In genomic region chr7:43511029-43511428, GRCh38 we compare ENCODE assay signal across 19 cellular contexts.
DNase-seq lines count a peak whose midpoint lies in the region; ATAC-seq, FAIRE-seq and TF ChIP-seq lines count a peak whose summit lies in the region.
"Had no signal": no experiment of that assay in that cellular context is flagged by ENCODE, and none has a peak within 500 bp of the region (broad histone marks: within the 10 kb centered on the region; RNA-seq: fewer than 3 reads in every experiment).

No MANE protein-coding gene starts in this region.

- H3K27me3 ChIP-seq in DND-41 (ENCODE audit: insufficient read depth, low read length, poor library complexity) (no peaks in the 10 kb centered on the region), H1 (replicated peaks in 1 of 4; ENCODE audit: control insufficient read depth in 3 of 4, extremely low read depth in 1 of 4, insufficient read depth in 3 of 4, low read length in 3 of 4) (no peaks in the 10 kb centered on the region), mesendoderm (ENCODE audit: insufficient read depth, low read length, poor library complexity) (no peaks in the 10 kb centered on the region), aorta (ENCODE audit: control insufficient read depth in 1 of 2, insufficient read depth in 2 of 2, low read length in 1 of 2) (peaks cover 0 to 2% of the 10 kb centered on the region in 2 donors)
- H3K27me3 ChIP-seq: left lung, SJCRH30, stomach had no signal

- H3K79me1 ChIP-seq in H1 (ENCODE audit: low read depth, low read length) (no peaks in the 10 kb centered on the region), mesendoderm (ENCODE audit: low read length) (no peaks in the 10 kb centered on the region)

- H3K4me3 Mint-ChIP-seq in activated naive CD8-positive, alpha-beta T cell treated with anti-CD3 and anti-CD28 coated beads, Interleukin-2, amount 50 U/mL, for 24 hours, result no peak overlapping the region
- H3K4me3 Mint-ChIP-seq: activated T-helper 17 cell treated with anti-CD3 and anti-CD28 coated beads, Interleukin-2, amount 50 U/mL, for 72 hours; T-helper 2 cell treated with Interferon-gamma antibody and Interleukin-4, amounts not matched to agents 5 μg/mL and 100 μg/mL, for 36 hours had no signal

- H4K8ac ChIP-seq in H1 (ENCODE audit: extremely low read depth, insufficient read depth, low read length) (no peak overlapping the region), mesendoderm (ENCODE audit: low read depth, low read length) (no peak overlapping the region)

- H3K36me3 Mint-ChIP-seq in activated naive CD8-positive, alpha-beta T cell treated with anti-CD3 and anti-CD28 coated beads, Interleukin-2, amount 50 U/mL, for 24 hours (ENCODE audit: low read depth), result no peaks in the 10 kb centered on the region

- H3K14ac ChIP-seq in H1 (ENCODE audit: insufficient read length), result no peak overlapping the region

- CTCF ChIA-PET in H1 (lab: Charles Lee; ENCODE audit: partially characterized antibody) (interaction anchor here (0.5 to 1.8 kb wide), 16 partner anchors 12 to 543 kb away, joined by 3 to 7 read pairs (median 4); partner anchors contain the start of gene STK17A), RWPE1 (lab: Yijun Ruan, JAX) (no interaction called here)

- ATAC-seq in DND-41 (ENCODE audit: insufficient read depth, low read depth) (no peak), aorta (ENCODE audit: low FRiP score) (no peak)
- no peak for ATAC-seq in activated naive CD8-positive, alpha-beta T cell treated with anti-CD3 and anti-CD28 coated beads, Interleukin-2, amount 50 U/mL, for 24 hours
- ATAC-seq: left lung had no signal

- H3K9ac ChIP-seq in DND-41 (ENCODE audit: low read depth, low read length), result peak overlapping the region; percentile 18; the same call in 1 of the 2 replicates
- H3K9ac ChIP-seq in H1 (replicated peaks in 1 of 4; ENCODE audit: extremely low read depth in 1 of 4, low read depth in 3 of 4, low read length in 3 of 4), result no peak overlapping the region
- no peak overlapping the region for H3K9ac ChIP-seq in mesendoderm (ENCODE audit: low read length)

- H3K56ac ChIP-seq in H1 (replicated peaks; ENCODE audit: insufficient read length, low read depth, low read length) (no peak overlapping the region), mesendoderm (ENCODE audit: low read length) (no peak overlapping the region)

- no peak overlapping the region for H2AK5ac ChIP-seq in H1 (ENCODE audit: low read depth, low read length)
- H2AK5ac ChIP-seq in mesendoderm (ENCODE audit: low read length), result no peak overlapping the region

- H3K23me2 ChIP-seq in H1 (ENCODE audit: low read depth, low read length), result no peaks in the 10 kb centered on the region

- FAIRE-seq in H1 (lab: Jason Lieb, UNC), result peak; percentile 28

- H3K4me1 ChIP-seq in DND-41 (ENCODE audit: insufficient read depth, low read length) (peaks cover 84% of the 10 kb centered on the region), H1 (replicated peaks in 1 of 4; ENCODE audit: control insufficient read depth in 3 of 4, insufficient read depth in 4 of 4, low read length in 3 of 4) (peaks cover 0 to 2% (median 1%) of the 10 kb centered on the region in 4 experiments; a peak in 3 of 7 replicates), mesendoderm (ENCODE audit: control insufficient read depth, low read depth, low read length) (no peaks in the 10 kb centered on the region), aorta (ENCODE audit: control insufficient read depth in 1 of 2, insufficient read depth in 2 of 2, low read length in 2 of 2) (no peaks in the 10 kb centered on the region)
- H3K4me1 ChIP-seq: left lung, SJCRH30, stomach had no signal

- H2BK12ac ChIP-seq in H1 (ENCODE audit: low read depth, low read length), result no peak overlapping the region

- WGBS in H1 (ENCODE audit: extremely low coverage in 1 of 2, insufficient coverage in 1 of 2, insufficient read length in 1 of 2, insufficient replicate concordance in 2 of 2, low coverage in 1 of 2, low lambda C conversion rate in 2 of 2, missing lambda C conversion rate in 1 of 2), 2 experiments, result 75% methylated on average over 9 of the region's 9 CpGs; no CpG with 5 or more reads in 1 of the 2 experiments
- WGBS in mesendoderm (ENCODE audit: extremely low coverage, insufficient coverage, low lambda C conversion rate), result no CpG with 5 or more reads among the region's 9 CpGs
- WGBS in aorta, 2 donors, result 74 to 82% methylated on average over 9 of the region's 9 CpGs

- no peak overlapping the region for H3K4me2 ChIP-seq in DND-41 (ENCODE audit: insufficient read depth, low read length)
- H3K4me2 ChIP-seq in H1 (ENCODE audit: insufficient read depth in 1 of 2, low read depth in 2 of 2, low read length in 2 of 2), result no peak overlapping the region
- H3K4me2 ChIP-seq in mesendoderm (ENCODE audit: low read length), result no peak overlapping the region

- TF ChIP-seq CTCF in DND-41 (IDR thresholded peaks at IDR 0.05; ENCODE audit: borderline replicate concordance, extremely low read depth, low read length, poor library complexity, severe bottlenecking) (peak; percentile 46), H1 (IDR thresholded peaks at IDR 0.05; ENCODE audit: control extremely low read depth in 1 of 3, insufficient read depth in 1 of 3, low read depth in 1 of 3, low read length in 3 of 3) (peak in 2 of 3 experiments; percentile 45 to 48; a peak in 3 of 4 replicates), RWPE1 (conservative IDR thresholded peaks at IDR 0.05; ENCODE audit: low read depth) (no peak)

- peak; percentile 39 to 56 for TF ChIP-seq RAD21 in H1 (IDR thresholded peaks at IDR 0.05 in 1 of 2, conservative IDR thresholded peaks at IDR 0.05 in 1 of 2; ENCODE audit: low read depth in 2 of 2, low read length in 2 of 2)

- H3K23ac ChIP-seq in H1 (ENCODE audit: insufficient read length) (no peak overlapping the region), mesendoderm (ENCODE audit: low read length) (no peak overlapping the region)

- no peaks in the 10 kb centered on the region for H3K9me3 ChIP-seq in DND-41 (ENCODE audit: insufficient read depth, low read length, severe bottlenecking)
- H3K9me3 ChIP-seq in H1 (ENCODE audit: insufficient read depth in 2 of 2, low read depth in 1 of 2, low read length in 1 of 2), result no peaks in the 10 kb centered on the region
- H3K9me3 ChIP-seq in aorta (ENCODE audit: control insufficient read depth, low read length), result peaks cover 3% of the 10 kb centered on the region
- H3K9me3 ChIP-seq: left lung, SJCRH30, stomach had no signal

- POLR2A ChIA-PET in H1 (lab: Charles Lee; ENCODE audit: partially characterized antibody) (no interaction called here), RWPE1 (lab: Yijun Ruan, JAX; ENCODE audit: low non-redundant PET) (no interaction called here)

- H3K18ac ChIP-seq in H1 (ENCODE audit: extremely low read depth, low read length) (no peak overlapping the region), mesendoderm (ENCODE audit: low read length) (no peak overlapping the region)

- no peak for DNase-seq in DND-41
- DNase-seq in NAMALWA (ENCODE audit: low spot score), result peak; percentile 9
- no peak for DNase-seq in H1 (ENCODE audit: low read depth in 1 of 2, low spot score in 2 of 2)
- DNase-seq in mesendoderm, result peak; percentile 42
- no peak for DNase-seq in RWPE1 (ENCODE audit: low spot score)
- no peak for DNase-seq in 8988T
- no peak for DNase-seq in activated naive CD8-positive, alpha-beta T cell treated with anti-CD3 and anti-CD28 coated beads, Interleukin-2, amount 50 U/mL, for 24 hours
- no peak for DNase-seq in aorta
- DNase-seq: activated CD4-positive, CD25-positive, alpha-beta regulatory T cell treated with anti-CD3 and anti-CD28 coated beads, Interleukin-2, amount 50 U/mL, for 72 hours; effector CD8-positive, alpha-beta T cell; hippocampal formation; left lung; NCI-H2029 treated with DMSO at 0.1 percent for 48 hours; NCI-H524; SJCRH30; stimulated activated CD4-positive, alpha-beta T cell treated with anti-CD3 and anti-CD28 coated beads, Interleukin-2, amount 100 ng/mL, for 24 hours; stomach had no signal

- H3K27ac ChIP-seq in DND-41 (ENCODE audit: low read length) (peak overlapping the region; percentile 78), H1 (ENCODE audit: low read depth, low read length) (no peak overlapping the region), mesendoderm (ENCODE audit: low read depth, low read length) (no peak overlapping the region), RWPE1 (no peak overlapping the region), aorta (ENCODE audit: low read depth in 1 of 2, low read length in 2 of 2) (no peak overlapping the region)
- H3K27ac ChIP-seq: left lung, SJCRH30, stomach had no signal

- peaks cover 2% of the 10 kb centered on the region for H3K4me1 Mint-ChIP-seq in activated naive CD8-positive, alpha-beta T cell treated with anti-CD3 and anti-CD28 coated beads, Interleukin-2, amount 50 U/mL, for 24 hours
- H3K4me1 Mint-ChIP-seq: activated T-helper 17 cell treated with anti-CD3 and anti-CD28 coated beads, Interleukin-2, amount 50 U/mL, for 72 hours had no signal

- intact Hi-C loops in aorta (cut with DNase I), result no loop called here

- no peak overlapping the region for H2BK20ac ChIP-seq in H1 (ENCODE audit: low read length)

- no peaks in the 10 kb centered on the region for H4K20me1 ChIP-seq in DND-41 (ENCODE audit: insufficient read depth, low read length)
- H4K20me1 ChIP-seq in H1 (replicated peaks in 1 of 2; ENCODE audit: control insufficient read depth in 1 of 2, insufficient read depth in 2 of 2, low read length in 2 of 2), result no peaks in the 10 kb centered on the region

- H3K36me3 ChIP-seq in DND-41 (ENCODE audit: insufficient read depth, low read length) (no peaks in the 10 kb centered on the region), H1 (ENCODE audit: control insufficient read depth in 2 of 4, insufficient read depth in 4 of 4, low read length in 3 of 4) (no peaks in the 10 kb centered on the region), mesendoderm (ENCODE audit: control insufficient read depth, insufficient read depth, low read length) (no peaks in the 10 kb centered on the region), aorta (ENCODE audit: control insufficient read depth in 1 of 2, insufficient read depth in 2 of 2, low read length in 1 of 2) (no peaks in the 10 kb centered on the region)
- H3K36me3 ChIP-seq: left lung, SJCRH30, stomach had no signal

- H2AFZ ChIP-seq in DND-41 (ENCODE audit: low read depth, low read length) (no peak overlapping the region), H1 (ENCODE audit: low read length) (no peak overlapping the region)

- H3K4ac ChIP-seq in H1 (replicated peaks; ENCODE audit: insufficient read length, low read depth, low read length), result no peak overlapping the region
- no peak overlapping the region for H3K4ac ChIP-seq in mesendoderm (ENCODE audit: low read depth, low read length)

- H4K5ac ChIP-seq in H1 (ENCODE audit: insufficient read length, low read depth, low read length) (no peak overlapping the region), mesendoderm (ENCODE audit: low read length) (no peak overlapping the region)

- no peak overlapping the region for H2BK5ac ChIP-seq in H1 (ENCODE audit: low read depth, low read length)
- no peak overlapping the region for H2BK5ac ChIP-seq in mesendoderm (ENCODE audit: low read length)

- H4K91ac ChIP-seq in H1 (replicated peaks; ENCODE audit: insufficient read length, low read length), result no peak overlapping the region

- H3K79me2 ChIP-seq in DND-41 (ENCODE audit: insufficient read depth, low read length) (no peaks in the 10 kb centered on the region), H1 (ENCODE audit: control insufficient read depth in 1 of 2, insufficient read depth in 2 of 2, low read length in 2 of 2) (no peaks in the 10 kb centered on the region), mesendoderm (ENCODE audit: control insufficient read depth, insufficient read depth, low read length) (no peaks in the 10 kb centered on the region)

- H3K4me3 ChIP-seq in DND-41 (ENCODE audit: low read depth in 1 of 2, low read length in 2 of 2) (no peak overlapping the region), H1 (ENCODE audit: extremely low read depth in 1 of 4, insufficient read depth in 2 of 4, low read depth in 3 of 4, low read length in 4 of 4) (no peak overlapping the region), mesendoderm (ENCODE audit: low read length) (no peak overlapping the region), aorta (ENCODE audit: low read length in 2 of 2) (no peak overlapping the region)
- H3K4me3 ChIP-seq: left lung, SJCRH30, stomach had no signal

- no peak for TF ChIP-seq EP300 in H1 (IDR thresholded peaks at IDR 0.05; ENCODE audit: borderline replicate concordance in 1 of 2, low read depth in 2 of 2, low read length in 2 of 2)

- H3K27me3 Mint-ChIP-seq in activated naive CD8-positive, alpha-beta T cell treated with anti-CD3 and anti-CD28 coated beads, Interleukin-2, amount 50 U/mL, for 24 hours, result peaks cover 21% of the 10 kb centered on the region

- no peaks in the 10 kb centered on the region for H3K9me3 Mint-ChIP-seq in activated naive CD8-positive, alpha-beta T cell treated with anti-CD3 and anti-CD28 coated beads, Interleukin-2, amount 50 U/mL, for 24 hours
- H3K9me3 Mint-ChIP-seq: activated T-helper 17 cell treated with anti-CD3 and anti-CD28 coated beads, Interleukin-2, amount 50 U/mL, for 72 hours; T-helper 2 cell treated with Interferon-gamma antibody and Interleukin-4, amounts not matched to agents 5 μg/mL and 100 μg/mL, for 36 hours had no signal

- H2BK120ac ChIP-seq in H1 (replicated peaks; ENCODE audit: low read depth, low read length) (no peak overlapping the region), mesendoderm (ENCODE audit: low read depth, low read length) (no peak overlapping the region)

- no peak for TF ChIP-seq POLR2A in H1 (IDR thresholded peaks at IDR 0.05; ENCODE audit: control extremely low read depth in 1 of 2, low read depth in 2 of 2, low read length in 2 of 2)

- H2BK15ac ChIP-seq in H1 (ENCODE audit: low read length) (no peak overlapping the region), mesendoderm (replicated peaks; ENCODE audit: low read depth) (no peak overlapping the region)

- H3K27ac Mint-ChIP-seq in activated naive CD8-positive, alpha-beta T cell treated with anti-CD3 and anti-CD28 coated beads, Interleukin-2, amount 50 U/mL, for 24 hours, result no peak overlapping the region
- H3K27ac Mint-ChIP-seq: activated T-helper 17 cell treated with anti-CD3 and anti-CD28 coated beads, Interleukin-2, amount 50 U/mL, for 72 hours; T-helper 2 cell treated with Interferon-gamma antibody and Interleukin-4, amounts not matched to agents 5 μg/mL and 100 μg/mL, for 36 hours had no signal

Comparison
In these comparisons a context has a peak if more than half of its experiments do, and no peak if none do; other contexts are left out.
1. DNase-seq: peak in NAMALWA (single experiment) and mesendoderm (single experiment); none in DND-41 (single experiment), H1 (0 of 2), RWPE1 (single experiment), 8988T (single experiment), activated naive CD8-positive, alpha-beta T cell treated with anti-CD3 and anti-CD28 coated beads, Interleukin-2, amount 50 U/mL, for 24 hours (single experiment) and aorta (0 of 2).